8 cellular contexts compared by ENCODE assay signal in genomic region chr2:239882335-239882734, GRCh38.
A peak's percentile ranks its signal among the peaks of the same experiment; 100 is the strongest.
DNase-seq lines count a peak whose midpoint lies in the region; ATAC-seq and TF ChIP-seq lines count a peak whose summit lies in the region.

No MANE protein-coding gene starts in this region.

- H3K4me2 ChIP-seq in neuronal stem cell (ENCODE audit: insufficient read depth, low read length, poor library complexity, severe bottlenecking), result no peak overlapping the region

- H3K9me3 ChIP-seq in neuronal stem cell (replicated peaks in 1 of 2; ENCODE audit: control insufficient read depth in 2 of 2, insufficient read depth in 1 of 2, low read depth in 1 of 2, low read length in 2 of 2), result peaks cover 6% of the 10 kb centered on the region in 2 donors

- POLR2A ChIA-PET in GM10248 (lab: Yijun Ruan, JAX), result no interaction called here

- H3K4ac ChIP-seq in neuronal stem cell (ENCODE audit: low read length), result no peak overlapping the region

- H3K4me1 ChIP-seq in neuronal stem cell (ENCODE audit: control insufficient read depth in 2 of 2, insufficient read depth in 1 of 2, low read depth in 1 of 2, low read length in 2 of 2), result no peaks in the 10 kb centered on the region

- H3K14ac ChIP-seq in neuronal stem cell (ENCODE audit: low read length), result no peak overlapping the region

- no peaks in the 10 kb centered on the region for H3K79me1 ChIP-seq in neuronal stem cell (ENCODE audit: low read depth, low read length)

- H3K27me3 ChIP-seq in neuronal stem cell (ENCODE audit: control insufficient read depth in 3 of 3, insufficient read depth in 3 of 3, low read depth in 1 of 3, low read length in 3 of 3), result peaks cover 0 to 10% (median 0%) of the 10 kb centered on the region in 3 experiments

- no peak overlapping the region for H3K23ac ChIP-seq in neuronal stem cell (ENCODE audit: low read depth, low read length, poor library complexity)

- peak overlapping the region; percentile 16 for H2BK120ac ChIP-seq in neuronal stem cell (ENCODE audit: low read depth, low read length)

- H4K8ac ChIP-seq in neuronal stem cell (ENCODE audit: low read depth, low read length), result no peak overlapping the region

- no peak overlapping the region for H2BK12ac ChIP-seq in neuronal stem cell (ENCODE audit: low read length)

- peak; percentile 43 for TF ChIP-seq CTCF in GM10248 (IDR thresholded peaks at IDR 0.05; ENCODE audit: control extremely low read depth, extremely low read depth, low read depth, missing control alignments)
- peak; percentile 80 for TF ChIP-seq CTCF in type B pancreatic cell (conservative IDR thresholded peaks at IDR 0.05)

- peak overlapping the region; percentile 35 for H3K4me3 Mint-ChIP-seq in type B pancreatic cell

- H3K36me3 ChIP-seq in neuronal stem cell (replicated peaks in 1 of 2; ENCODE audit: control insufficient read depth in 2 of 2, insufficient read depth in 2 of 2, low read length in 2 of 2), result no peaks in the 10 kb centered on the region

- H2AFZ ChIP-seq in neuronal stem cell (ENCODE audit: low read length), result no peak overlapping the region

- H3K36me3 Mint-ChIP-seq in type B pancreatic cell, result no peaks in the 10 kb centered on the region

- H3K9me3 Mint-ChIP-seq in type B pancreatic cell, result peaks cover 6% of the 10 kb centered on the region

- H3K27ac Mint-ChIP-seq in type B pancreatic cell, result no peak overlapping the region

- no peak overlapping the region for H3K4me3 ChIP-seq in neuronal stem cell (ENCODE audit: low read length in 2 of 2)

- no CpG with 5 or more reads among the region's 5 CpGs for WGBS in neuronal stem cell (ENCODE audit: extremely low coverage in 2 of 2, insufficient read length in 2 of 2, insufficient replicate concordance in 1 of 2), 2 donors

- peaks cover 11% of the 10 kb centered on the region for H3K27me3 Mint-ChIP-seq in type B pancreatic cell

- H2BK15ac ChIP-seq in neuronal stem cell (ENCODE audit: low read length), result no peak overlapping the region

- H2AK5ac ChIP-seq in neuronal stem cell (ENCODE audit: low read depth, low read length), result peak overlapping the region; percentile 9

- DNase-seq in GM10248 (ENCODE audit: extremely low spot score) (peak; percentile 57), NCI-H2107 treated with DMSO at 0.1 percent for 48 hours (lab: John Stamatoyannopoulos, UW; ENCODE audit: unreplicated experiment) (peak; percentile 33), neuronal stem cell (ENCODE audit: low spot score) (peak; percentile 32), type B pancreatic cell (ENCODE audit: extremely low spot score, unreplicated experiment) (peak; percentile 71)
- peak; percentile 55 for DNase-seq in activated CD8-positive, alpha-beta memory T cell treated with anti-CD3 and anti-CD28 coated beads, Interleukin-2, amount 50 U/mL, for 4 hours

- H3K4me1 Mint-ChIP-seq in type B pancreatic cell (ENCODE audit: unreplicated experiment), result peaks cover 38% of the 10 kb centered on the region

- no peak overlapping the region for H3K27ac ChIP-seq in neuronal stem cell (replicated peaks; ENCODE audit: low read length)

- CTCF ChIA-PET in GM10248 (lab: Yijun Ruan, JAX), result interaction anchor here (0.7 to 1.2 kb wide), 4 partner anchors 13 to 851 kb away, joined by 3 to 4 read pairs (median 3); no protein-coding TSS in a partner anchor

- no peak overlapping the region for H3K9ac ChIP-seq in neuronal stem cell (ENCODE audit: low read depth, low read length, poor library complexity)

- ATAC-seq in esophagus mucosa (peak; percentile 89), GM18867 (IDR thresholded peaks at IDR 0.05; ENCODE audit: unreplicated experiment) (no peak), GM21367 (IDR thresholded peaks at IDR 0.05; ENCODE audit: unreplicated experiment) (no peak)

- peak overlapping the region; percentile 5 for H4K91ac ChIP-seq in neuronal stem cell (ENCODE audit: low read depth, low read length, poor library complexity)

- H2BK5ac ChIP-seq in neuronal stem cell (ENCODE audit: low read length), result no peak overlapping the region

- H3K18ac ChIP-seq in neuronal stem cell (ENCODE audit: low read length), result peak overlapping the region; percentile 12
